Comparison of ENCODE assay signal across 1 cellular context in the genomic region with DNA sequence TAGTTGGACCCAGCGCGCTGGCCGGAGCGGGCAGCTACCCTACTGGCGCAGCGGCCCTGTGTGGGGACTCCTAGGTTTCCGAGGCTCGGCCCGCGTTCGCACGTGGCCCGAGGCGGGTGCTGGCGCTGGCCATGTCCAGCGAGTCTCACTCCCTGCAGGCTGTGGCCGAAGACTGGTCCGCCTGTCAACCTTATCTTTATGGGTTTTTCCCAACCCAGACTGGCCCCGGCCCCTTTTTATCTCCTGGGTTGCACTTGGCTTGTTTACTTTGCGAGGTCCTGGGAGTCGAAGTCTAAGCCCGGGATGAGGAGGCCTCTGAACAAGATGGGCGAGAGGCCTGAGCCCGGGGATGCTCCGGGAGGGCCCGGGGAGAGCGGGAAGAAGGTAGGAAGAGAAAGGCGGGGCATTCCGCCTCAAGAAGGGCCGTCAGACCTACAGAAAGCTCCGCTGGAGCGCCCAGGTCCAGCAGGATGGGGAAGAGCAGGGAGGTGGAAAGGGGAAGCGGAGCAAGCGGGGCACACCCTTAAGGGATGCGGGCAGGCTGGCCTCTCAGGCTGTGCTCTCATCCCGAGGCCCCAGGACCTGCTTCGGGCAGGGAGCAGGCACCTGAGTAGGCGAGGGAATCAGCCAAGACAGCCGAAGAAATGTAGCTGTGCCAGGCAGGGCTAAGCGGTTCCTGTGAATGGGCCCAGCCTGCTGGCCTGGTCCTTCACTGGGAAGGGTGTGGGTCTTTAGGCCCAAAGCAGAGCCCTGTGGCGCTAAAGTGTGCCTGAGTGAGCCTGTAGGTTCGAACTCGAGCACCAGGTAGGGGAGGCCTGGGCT.
TF ChIP-seq lines count a peak whose summit lies in the region.

No MANE protein-coding gene starts in this region.

TF ChIP-seq in HepG2, 621 proteins besides CTCF, POLR2A, EP300 and RAD21 (continued from another document and continues in another):
- TF ChIP-seq, protein P1, sequence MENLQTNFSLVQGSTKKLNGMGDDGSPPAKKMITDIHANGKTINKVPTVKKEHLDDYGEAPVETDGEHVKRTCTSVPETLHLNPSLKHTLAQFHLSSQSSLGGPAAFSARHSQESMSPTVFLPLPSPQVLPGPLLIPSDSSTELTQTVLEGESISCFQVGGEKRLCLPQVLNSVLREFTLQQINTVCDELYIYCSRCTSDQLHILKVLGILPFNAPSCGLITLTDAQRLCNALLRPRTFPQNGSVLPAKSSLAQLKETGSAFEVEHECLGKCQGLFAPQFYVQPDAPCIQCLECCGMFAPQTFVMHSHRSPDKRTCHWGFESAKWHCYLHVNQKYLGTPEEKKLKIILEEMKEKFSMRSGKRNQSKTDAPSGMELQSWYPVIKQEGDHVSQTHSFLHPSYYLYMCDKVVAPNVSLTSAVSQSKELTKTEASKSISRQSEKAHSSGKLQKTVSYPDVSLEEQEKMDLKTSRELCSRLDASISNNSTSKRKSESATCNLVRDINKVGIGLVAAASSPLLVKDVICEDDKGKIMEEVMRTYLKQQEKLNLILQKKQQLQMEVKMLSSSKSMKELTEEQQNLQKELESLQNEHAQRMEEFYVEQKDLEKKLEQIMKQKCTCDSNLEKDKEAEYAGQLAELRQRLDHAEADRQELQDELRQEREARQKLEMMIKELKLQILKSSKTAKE (CRISPR knock-in tag; IDR thresholded peaks at IDR 0.05; ENCODE audit: borderline replicate concordance): peak; percentile 87
- TF ChIP-seq ZNF274 (CRISPR knock-in tag; IDR thresholded peaks at IDR 0.05): no peak; the same call in 1 of the 2 replicates
- no peak for TF ChIP-seq SMARCE1 (IDR thresholded peaks at IDR 0.05; ENCODE audit: borderline replicate concordance)
- TF ChIP-seq, protein P2, sequence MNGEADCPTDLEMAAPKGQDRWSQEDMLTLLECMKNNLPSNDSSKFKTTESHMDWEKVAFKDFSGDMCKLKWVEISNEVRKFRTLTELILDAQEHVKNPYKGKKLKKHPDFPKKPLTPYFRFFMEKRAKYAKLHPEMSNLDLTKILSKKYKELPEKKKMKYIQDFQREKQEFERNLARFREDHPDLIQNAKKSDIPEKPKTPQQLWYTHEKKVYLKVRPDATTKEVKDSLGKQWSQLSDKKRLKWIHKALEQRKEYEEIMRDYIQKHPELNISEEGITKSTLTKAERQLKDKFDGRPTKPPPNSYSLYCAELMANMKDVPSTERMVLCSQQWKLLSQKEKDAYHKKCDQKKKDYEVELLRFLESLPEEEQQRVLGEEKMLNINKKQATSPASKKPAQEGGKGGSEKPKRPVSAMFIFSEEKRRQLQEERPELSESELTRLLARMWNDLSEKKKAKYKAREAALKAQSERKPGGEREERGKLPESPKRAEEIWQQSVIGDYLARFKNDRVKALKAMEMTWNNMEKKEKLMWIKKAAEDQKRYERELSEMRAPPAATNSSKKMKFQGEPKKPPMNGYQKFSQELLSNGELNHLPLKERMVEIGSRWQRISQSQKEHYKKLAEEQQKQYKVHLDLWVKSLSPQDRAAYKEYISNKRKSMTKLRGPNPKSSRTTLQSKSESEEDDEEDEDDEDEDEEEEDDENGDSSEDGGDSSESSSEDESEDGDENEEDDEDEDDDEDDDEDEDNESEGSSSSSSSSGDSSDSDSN (CRISPR knock-in tag; IDR thresholded peaks at IDR 0.05): peak; percentile 40; the same call in 1 of the 2 replicates
- 0 out of 2 replicates have a peak, but pooled peaks have one; percentile 38 for TF ChIP-seq ZMYM2 (CRISPR knock-in tag; IDR thresholded peaks at IDR 0.05)
- TF ChIP-seq, protein P3, sequence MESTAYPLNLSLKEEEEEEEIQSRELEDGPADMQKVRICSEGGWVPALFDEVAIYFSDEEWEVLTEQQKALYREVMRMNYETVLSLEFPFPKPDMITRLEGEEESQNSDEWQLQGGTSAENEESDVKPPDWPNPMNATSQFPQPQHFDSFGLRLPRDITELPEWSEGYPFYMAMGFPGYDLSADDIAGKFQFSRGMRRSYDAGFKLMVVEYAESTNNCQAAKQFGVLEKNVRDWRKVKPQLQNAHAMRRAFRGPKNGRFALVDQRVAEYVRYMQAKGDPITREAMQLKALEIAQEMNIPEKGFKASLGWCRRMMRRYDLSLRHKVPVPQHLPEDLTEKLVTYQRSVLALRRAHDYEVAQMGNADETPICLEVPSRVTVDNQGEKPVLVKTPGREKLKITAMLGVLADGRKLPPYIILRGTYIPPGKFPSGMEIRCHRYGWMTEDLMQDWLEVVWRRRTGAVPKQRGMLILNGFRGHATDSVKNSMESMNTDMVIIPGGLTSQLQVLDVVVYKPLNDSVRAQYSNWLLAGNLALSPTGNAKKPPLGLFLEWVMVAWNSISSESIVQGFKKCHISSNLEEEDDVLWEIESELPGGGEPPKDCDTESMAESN (CRISPR knock-in tag; conservative IDR thresholded peaks at IDR 0.05): 0 out of 2 replicates have a peak, but pooled peaks have one; percentile 42
- TF ChIP-seq, protein P4, sequence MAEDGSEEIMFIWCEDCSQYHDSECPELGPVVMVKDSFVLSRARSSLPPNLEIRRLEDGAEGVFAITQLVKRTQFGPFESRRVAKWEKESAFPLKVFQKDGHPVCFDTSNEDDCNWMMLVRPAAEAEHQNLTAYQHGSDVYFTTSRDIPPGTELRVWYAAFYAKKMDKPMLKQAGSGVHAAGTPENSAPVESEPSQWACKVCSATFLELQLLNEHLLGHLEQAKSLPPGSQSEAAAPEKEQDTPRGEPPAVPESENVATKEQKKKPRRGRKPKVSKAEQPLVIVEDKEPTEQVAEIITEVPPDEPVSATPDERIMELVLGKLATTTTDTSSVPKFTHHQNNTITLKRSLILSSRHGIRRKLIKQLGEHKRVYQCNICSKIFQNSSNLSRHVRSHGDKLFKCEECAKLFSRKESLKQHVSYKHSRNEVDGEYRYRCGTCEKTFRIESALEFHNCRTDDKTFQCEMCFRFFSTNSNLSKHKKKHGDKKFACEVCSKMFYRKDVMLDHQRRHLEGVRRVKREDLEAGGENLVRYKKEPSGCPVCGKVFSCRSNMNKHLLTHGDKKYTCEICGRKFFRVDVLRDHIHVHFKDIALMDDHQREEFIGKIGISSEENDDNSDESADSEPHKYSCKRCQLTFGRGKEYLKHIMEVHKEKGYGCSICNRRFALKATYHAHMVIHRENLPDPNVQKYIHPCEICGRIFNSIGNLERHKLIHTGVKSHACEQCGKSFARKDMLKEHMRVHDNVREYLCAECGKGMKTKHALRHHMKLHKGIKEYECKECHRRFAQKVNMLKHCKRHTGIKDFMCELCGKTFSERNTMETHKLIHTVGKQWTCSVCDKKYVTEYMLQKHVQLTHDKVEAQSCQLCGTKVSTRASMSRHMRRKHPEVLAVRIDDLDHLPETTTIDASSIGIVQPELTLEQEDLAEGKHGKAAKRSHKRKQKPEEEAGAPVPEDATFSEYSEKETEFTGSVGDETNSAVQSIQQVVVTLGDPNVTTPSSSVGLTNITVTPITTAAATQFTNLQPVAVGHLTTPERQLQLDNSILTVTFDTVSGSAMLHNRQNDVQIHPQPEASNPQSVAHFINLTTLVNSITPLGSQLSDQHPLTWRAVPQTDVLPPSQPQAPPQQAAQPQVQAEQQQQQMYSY (CRISPR knock-in tag; IDR thresholded peaks at IDR 0.05): peak; percentile 61; the same call in 1 of the 2 replicates
- TF ChIP-seq ZNF431 (CRISPR knock-in tag; IDR thresholded peaks at IDR 0.05; ENCODE audit: borderline replicate concordance, low read depth): peak; percentile 30; the same call in 1 of the 2 replicates
- TF ChIP-seq, protein P5, sequence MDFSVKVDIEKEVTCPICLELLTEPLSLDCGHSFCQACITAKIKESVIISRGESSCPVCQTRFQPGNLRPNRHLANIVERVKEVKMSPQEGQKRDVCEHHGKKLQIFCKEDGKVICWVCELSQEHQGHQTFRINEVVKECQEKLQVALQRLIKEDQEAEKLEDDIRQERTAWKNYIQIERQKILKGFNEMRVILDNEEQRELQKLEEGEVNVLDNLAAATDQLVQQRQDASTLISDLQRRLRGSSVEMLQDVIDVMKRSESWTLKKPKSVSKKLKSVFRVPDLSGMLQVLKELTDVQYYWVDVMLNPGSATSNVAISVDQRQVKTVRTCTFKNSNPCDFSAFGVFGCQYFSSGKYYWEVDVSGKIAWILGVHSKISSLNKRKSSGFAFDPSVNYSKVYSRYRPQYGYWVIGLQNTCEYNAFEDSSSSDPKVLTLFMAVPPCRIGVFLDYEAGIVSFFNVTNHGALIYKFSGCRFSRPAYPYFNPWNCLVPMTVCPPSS (IDR thresholded peaks at IDR 0.05): no peak
- TF ChIP-seq, protein P6, sequence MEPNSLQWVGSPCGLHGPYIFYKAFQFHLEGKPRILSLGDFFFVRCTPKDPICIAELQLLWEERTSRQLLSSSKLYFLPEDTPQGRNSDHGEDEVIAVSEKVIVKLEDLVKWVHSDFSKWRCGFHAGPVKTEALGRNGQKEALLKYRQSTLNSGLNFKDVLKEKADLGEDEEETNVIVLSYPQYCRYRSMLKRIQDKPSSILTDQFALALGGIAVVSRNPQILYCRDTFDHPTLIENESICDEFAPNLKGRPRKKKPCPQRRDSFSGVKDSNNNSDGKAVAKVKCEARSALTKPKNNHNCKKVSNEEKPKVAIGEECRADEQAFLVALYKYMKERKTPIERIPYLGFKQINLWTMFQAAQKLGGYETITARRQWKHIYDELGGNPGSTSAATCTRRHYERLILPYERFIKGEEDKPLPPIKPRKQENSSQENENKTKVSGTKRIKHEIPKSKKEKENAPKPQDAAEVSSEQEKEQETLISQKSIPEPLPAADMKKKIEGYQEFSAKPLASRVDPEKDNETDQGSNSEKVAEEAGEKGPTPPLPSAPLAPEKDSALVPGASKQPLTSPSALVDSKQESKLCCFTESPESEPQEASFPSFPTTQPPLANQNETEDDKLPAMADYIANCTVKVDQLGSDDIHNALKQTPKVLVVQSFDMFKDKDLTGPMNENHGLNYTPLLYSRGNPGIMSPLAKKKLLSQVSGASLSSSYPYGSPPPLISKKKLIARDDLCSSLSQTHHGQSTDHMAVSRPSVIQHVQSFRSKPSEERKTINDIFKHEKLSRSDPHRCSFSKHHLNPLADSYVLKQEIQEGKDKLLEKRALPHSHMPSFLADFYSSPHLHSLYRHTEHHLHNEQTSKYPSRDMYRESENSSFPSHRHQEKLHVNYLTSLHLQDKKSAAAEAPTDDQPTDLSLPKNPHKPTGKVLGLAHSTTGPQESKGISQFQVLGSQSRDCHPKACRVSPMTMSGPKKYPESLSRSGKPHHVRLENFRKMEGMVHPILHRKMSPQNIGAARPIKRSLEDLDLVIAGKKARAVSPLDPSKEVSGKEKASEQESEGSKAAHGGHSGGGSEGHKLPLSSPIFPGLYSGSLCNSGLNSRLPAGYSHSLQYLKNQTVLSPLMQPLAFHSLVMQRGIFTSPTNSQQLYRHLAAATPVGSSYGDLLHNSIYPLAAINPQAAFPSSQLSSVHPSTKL (CRISPR knock-in tag; IDR thresholded peaks at IDR 0.05): peak; percentile 77
- TF ChIP-seq ZNF749 (CRISPR knock-in tag; IDR thresholded peaks at IDR 0.05; ENCODE audit: borderline replicate concordance): no peak
- TF ChIP-seq SP140L (CRISPR knock-in tag; IDR thresholded peaks at IDR 0.05; ENCODE audit: borderline replicate concordance): peak; percentile 72; the same call in 1 of the 2 replicates
- peak; percentile 30; the same call in 1 of the 2 replicates for TF ChIP-seq HMG20A (CRISPR knock-in tag; IDR thresholded peaks at IDR 0.05; ENCODE audit: borderline replicate concordance)
- peak; percentile 50 for TF ChIP-seq CEBPG (CRISPR knock-in tag; IDR thresholded peaks at IDR 0.05)
- no peak for TF ChIP-seq ZNF550 (CRISPR knock-in tag; IDR thresholded peaks at IDR 0.05; ENCODE audit: borderline replicate concordance)
- TF ChIP-seq TOE1 (CRISPR knock-in tag; IDR thresholded peaks at IDR 0.05): no peak
- TF ChIP-seq ZNF569 (CRISPR knock-in tag; IDR thresholded peaks at IDR 0.05; ENCODE audit: borderline replicate concordance): no peak
- TF ChIP-seq, protein P7, sequence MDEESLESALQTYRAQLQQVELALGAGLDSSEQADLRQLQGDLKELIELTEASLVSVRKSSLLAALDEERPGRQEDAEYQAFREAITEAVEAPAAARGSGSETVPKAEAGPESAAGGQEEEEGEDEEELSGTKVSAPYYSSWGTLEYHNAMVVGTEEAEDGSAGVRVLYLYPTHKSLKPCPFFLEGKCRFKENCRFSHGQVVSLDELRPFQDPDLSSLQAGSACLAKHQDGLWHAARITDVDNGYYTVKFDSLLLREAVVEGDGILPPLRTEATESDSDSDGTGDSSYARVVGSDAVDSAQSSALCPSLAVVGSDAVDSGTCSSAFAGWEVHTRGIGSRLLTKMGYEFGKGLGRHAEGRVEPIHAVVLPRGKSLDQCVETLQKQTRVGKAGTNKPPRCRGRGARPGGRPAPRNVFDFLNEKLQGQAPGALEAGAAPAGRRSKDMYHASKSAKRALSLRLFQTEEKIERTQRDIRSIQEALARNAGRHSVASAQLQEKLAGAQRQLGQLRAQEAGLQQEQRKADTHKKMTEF (CRISPR knock-in tag; IDR thresholded peaks at IDR 0.05): peak; percentile 69; the same call in 1 of the 2 replicates
- no peak for TF ChIP-seq ZNF12 (CRISPR knock-in tag; IDR thresholded peaks at IDR 0.05)
- no peak for TF ChIP-seq TCF12 (IDR thresholded peaks at IDR 0.05)
- peak; percentile 37; the same call in 1 of the 2 replicates for TF ChIP-seq TCF12 (CRISPR knock-in tag; IDR thresholded peaks at IDR 0.05)
- TF ChIP-seq, protein P8, sequence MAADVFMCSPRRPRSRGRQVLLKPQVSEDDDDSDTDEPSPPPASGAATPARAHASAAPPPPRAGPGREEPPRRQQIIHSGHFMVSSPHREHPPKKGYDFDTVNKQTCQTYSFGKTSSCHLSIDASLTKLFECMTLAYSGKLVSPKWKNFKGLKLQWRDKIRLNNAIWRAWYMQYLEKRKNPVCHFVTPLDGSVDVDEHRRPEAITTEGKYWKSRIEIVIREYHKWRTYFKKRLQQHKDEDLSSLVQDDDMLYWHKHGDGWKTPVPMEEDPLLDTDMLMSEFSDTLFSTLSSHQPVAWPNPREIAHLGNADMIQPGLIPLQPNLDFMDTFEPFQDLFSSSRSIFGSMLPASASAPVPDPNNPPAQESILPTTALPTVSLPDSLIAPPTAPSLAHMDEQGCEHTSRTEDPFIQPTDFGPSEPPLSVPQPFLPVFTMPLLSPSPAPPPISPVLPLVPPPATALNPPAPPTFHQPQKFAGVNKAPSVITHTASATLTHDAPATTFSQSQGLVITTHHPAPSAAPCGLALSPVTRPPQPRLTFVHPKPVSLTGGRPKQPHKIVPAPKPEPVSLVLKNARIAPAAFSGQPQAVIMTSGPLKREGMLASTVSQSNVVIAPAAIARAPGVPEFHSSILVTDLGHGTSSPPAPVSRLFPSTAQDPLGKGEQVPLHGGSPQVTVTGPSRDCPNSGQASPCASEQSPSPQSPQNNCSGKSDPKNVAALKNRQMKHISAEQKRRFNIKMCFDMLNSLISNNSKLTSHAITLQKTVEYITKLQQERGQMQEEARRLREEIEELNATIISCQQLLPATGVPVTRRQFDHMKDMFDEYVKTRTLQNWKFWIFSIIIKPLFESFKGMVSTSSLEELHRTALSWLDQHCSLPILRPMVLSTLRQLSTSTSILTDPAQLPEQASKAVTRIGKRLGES (CRISPR knock-in tag; IDR thresholded peaks at IDR 0.05; ENCODE audit: borderline replicate concordance): 0 out of 2 replicates have a peak, but pooled peaks have one; percentile 29
- no peak for TF ChIP-seq SIN3A (IDR thresholded peaks at IDR 0.05; ENCODE audit: borderline replicate concordance, low read depth, low read length)
- TF ChIP-seq SALL1 (CRISPR knock-in tag; IDR thresholded peaks at IDR 0.05): peak; percentile 88
- TF ChIP-seq SMC3 (IDR thresholded peaks at IDR 0.05; ENCODE audit: low read length): no peak
- no peak for TF ChIP-seq CAMTA2 (CRISPR knock-in tag; IDR thresholded peaks at IDR 0.05; ENCODE audit: borderline replicate concordance)
- TF ChIP-seq, protein P9, sequence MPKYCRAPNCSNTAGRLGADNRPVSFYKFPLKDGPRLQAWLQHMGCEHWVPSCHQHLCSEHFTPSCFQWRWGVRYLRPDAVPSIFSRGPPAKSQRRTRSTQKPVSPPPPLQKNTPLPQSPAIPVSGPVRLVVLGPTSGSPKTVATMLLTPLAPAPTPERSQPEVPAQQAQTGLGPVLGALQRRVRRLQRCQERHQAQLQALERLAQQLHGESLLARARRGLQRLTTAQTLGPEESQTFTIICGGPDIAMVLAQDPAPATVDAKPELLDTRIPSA (CRISPR knock-in tag; IDR thresholded peaks at IDR 0.05; ENCODE audit: borderline replicate concordance): no peak
- TF ChIP-seq JDP2 (CRISPR knock-in tag; IDR thresholded peaks at IDR 0.05; ENCODE audit: borderline replicate concordance): no peak
- no peak for TF ChIP-seq FOXP1 (IDR thresholded peaks at IDR 0.05)
- peak; percentile 68; the same call in 1 of the 2 replicates for TF ChIP-seq FOXP1 (CRISPR knock-in tag; IDR thresholded peaks at IDR 0.05)
